ENCODE assay signal across 8 cellular contexts in genomic region chr5:141560725-141561483, GRCh38. TPM values are rescaled to one million over a fixed set of nuclear protein-coding genes. Genes with fewer than 3 reads are reported as not detected.
DNase-seq lines count a peak whose midpoint lies in the region; ATAC-seq and TF ChIP-seq lines count a peak whose summit lies in the region.

No MANE protein-coding gene starts in this region.

- intact Hi-C loops in transverse colon (cut with DNase I; ENCODE audit: low total_unique reads): loop anchor here (10.0 kb wide), 2 partner anchors 146 to 236 kb away; partner anchors contain the start of genes PCDHGA10, PCDHGB7 and TAF7
- intact Hi-C loops in CD4-positive, alpha-beta memory T cell (cut with micrococcal nuclease): loop anchor here (5.0 kb wide), 1 partner anchor 374 kb away; the partner anchor contains the start of gene PCDHB9

- TF ChIP-seq CTCF in BE2C (IDR thresholded peaks at IDR 0.05; ENCODE audit: low read depth, low read length) (peak; percentile 96), RWPE2 (IDR thresholded peaks at IDR 0.05; ENCODE audit: poor library complexity, severe bottlenecking) (peak; percentile 97), epithelial cell of proximal tubule (conservative IDR thresholded peaks at IDR 0.05; ENCODE audit: low read depth, low read length) (peak; percentile 86), transverse colon (IDR thresholded peaks at IDR 0.05) (peak; percentile 73 to 98 (median 76))

- peaks cover 18% of the 10 kb centered on the region for H3K4me1 ChIP-seq in BE2C
- peaks cover 33% of the 10 kb centered on the region for H3K4me1 ChIP-seq in HUES6 (ENCODE audit: control insufficient read depth, insufficient read depth, low read length)
- peaks cover 36% of the 10 kb centered on the region for H3K4me1 ChIP-seq in RWPE2 (ENCODE audit: insufficient read depth, poor library complexity, severe bottlenecking)
- peaks cover 10 to 29% (median 16%) of the 10 kb centered on the region in 4 donors for H3K4me1 ChIP-seq in transverse colon
- H3K4me1 ChIP-seq in CD4-positive, alpha-beta memory T cell (ENCODE audit: insufficient read depth, low read length): peaks cover 35% of the 10 kb centered on the region

- TF ChIP-seq POLR2A in transverse colon (IDR thresholded peaks at IDR 0.05): no peak

- H3K4me3 Mint-ChIP-seq in memory B cell: no peak overlapping the region
- no peak overlapping the region for H3K4me3 Mint-ChIP-seq in stimulated activated naive CD8-positive, alpha-beta T cell treated with anti-CD3 and anti-CD28 coated beads, Interleukin-15, amount 100 ng/mL, for 72 hours
- H3K4me3 Mint-ChIP-seq in CD4-positive, alpha-beta memory T cell: no peak overlapping the region

- POLR2A ChIA-PET in CD4-positive, alpha-beta memory T cell (lab: Charles Lee; ENCODE audit: partially characterized antibody): no interaction called here

- H3K9ac ChIP-seq in HUES6 (ENCODE audit: low read length): peak overlapping the region; percentile 77

- no peaks in the 10 kb centered on the region for H3K27me3 Mint-ChIP-seq in memory B cell
- H3K27me3 Mint-ChIP-seq in stimulated activated naive CD8-positive, alpha-beta T cell treated with anti-CD3 and anti-CD28 coated beads, Interleukin-15, amount 100 ng/mL, for 72 hours: no peaks in the 10 kb centered on the region
- H3K27me3 Mint-ChIP-seq in CD4-positive, alpha-beta memory T cell: no peaks in the 10 kb centered on the region

- CTCF ChIA-PET in CD4-positive, alpha-beta memory T cell (lab: Charles Lee; ENCODE audit: partially characterized antibody): no interaction called here

- peak; percentile 83 for TF ChIP-seq EP300 in transverse colon (IDR thresholded peaks at IDR 0.05; ENCODE audit: low read depth)

- WGBS in transverse colon (ENCODE audit: low coverage in 1 of 2), 2 donors: 49 to 50% methylated on average over 2 to 9 of the region's 9 CpGs

- H3K27me3 ChIP-seq in BE2C: no peaks in the 10 kb centered on the region
- no peaks in the 10 kb centered on the region for H3K27me3 ChIP-seq in HUES6 (ENCODE audit: control insufficient read depth, insufficient read depth, low read length)
- no peaks in the 10 kb centered on the region for H3K27me3 ChIP-seq in RWPE2 (ENCODE audit: insufficient read depth, poor library complexity, severe bottlenecking)
- no peaks in the 10 kb centered on the region for H3K27me3 ChIP-seq in transverse colon
- no peaks in the 10 kb centered on the region for H3K27me3 ChIP-seq in CD4-positive, alpha-beta memory T cell (ENCODE audit: insufficient read depth, low read length)

- peaks cover 7% of the 10 kb centered on the region for H3K4me1 Mint-ChIP-seq in memory B cell
- peaks cover 27% of the 10 kb centered on the region for H3K4me1 Mint-ChIP-seq in stimulated activated naive CD8-positive, alpha-beta T cell treated with anti-CD3 and anti-CD28 coated beads, Interleukin-15, amount 100 ng/mL, for 72 hours
- H3K4me1 Mint-ChIP-seq in CD4-positive, alpha-beta memory T cell: peaks cover 31 to 56% (median 40%) of the 10 kb centered on the region in 4 donors

- peak overlapping the region; percentile 93 for H3K27ac ChIP-seq in HUES6 (ENCODE audit: low read depth, low read length)
- peak overlapping the region; percentile 86 for H3K27ac ChIP-seq in RWPE2 (ENCODE audit: poor library complexity, severe bottlenecking)
- H3K27ac ChIP-seq in transverse colon: peak overlapping the region; percentile 86 to 89 (median 88)
- H3K27ac ChIP-seq in CD4-positive, alpha-beta memory T cell (ENCODE audit: low read depth, low read length): no peak overlapping the region

- no peaks in the 10 kb centered on the region for H3K9me3 Mint-ChIP-seq in memory B cell
- H3K9me3 Mint-ChIP-seq in stimulated activated naive CD8-positive, alpha-beta T cell treated with anti-CD3 and anti-CD28 coated beads, Interleukin-15, amount 100 ng/mL, for 72 hours: no peaks in the 10 kb centered on the region
- no peaks in the 10 kb centered on the region for H3K9me3 Mint-ChIP-seq in CD4-positive, alpha-beta memory T cell

- H3K9me3 ChIP-seq in BE2C (no peaks in the 10 kb centered on the region), HUES6 (ENCODE audit: control insufficient read depth, insufficient read depth, low read depth, low read length) (no peaks in the 10 kb centered on the region), RWPE2 (ENCODE audit: severe bottlenecking) (no peaks in the 10 kb centered on the region), transverse colon (no peaks in the 10 kb centered on the region)
- H3K9me3 ChIP-seq in CD4-positive, alpha-beta memory T cell (ENCODE audit: control insufficient read depth in 1 of 2, low read length in 2 of 2): no peaks in the 10 kb centered on the region

- DNase-seq in BE2C: peak; percentile 92
- peak; percentile 85 for DNase-seq in RWPE2 (ENCODE audit: low spot score)
- peak; percentile 84 for DNase-seq in epithelial cell of proximal tubule (ENCODE audit: low read depth)
- DNase-seq in memory B cell (ENCODE audit: low spot score in 2 of 2): no peak
- peak; percentile 80 for DNase-seq in transverse colon
- no peak for DNase-seq in stimulated activated naive CD8-positive, alpha-beta T cell treated with anti-CD3 and anti-CD28 coated beads, Interleukin-15, amount 100 ng/mL, for 72 hours
- no peak for DNase-seq in CD4-positive, alpha-beta memory T cell

- in situ Hi-C loops in transverse colon (cut with MboI; ENCODE audit: low pct_ligation_motif_present in 1 of 4, low pct_unique_long_range_greater_than_20kb in 1 of 4, low sequenced_read_pairs in 3 of 4): loop anchor here (10.0 to 25.0 kb wide), 5 partner anchors 156 to 474 kb away; partner anchors contain the start of genes PCDHB12 (in 4 of the 4), PCDHB13 (in 4 of the 4), PCDHB14 (in 4 of the 4) and PCDHB2 (in 1 of the 4)

- H3K27ac Mint-ChIP-seq in memory B cell: peak overlapping the region; percentile 51
- peak overlapping the region in 1 of 2 donors; percentile 13 for H3K27ac Mint-ChIP-seq in stimulated activated naive CD8-positive, alpha-beta T cell treated with anti-CD3 and anti-CD28 coated beads, Interleukin-15, amount 100 ng/mL, for 72 hours
- peak overlapping the region in 3 of 7 donors; percentile 12 to 59 (median 13) for H3K27ac Mint-ChIP-seq in CD4-positive, alpha-beta memory T cell

- ATAC-seq in RWPE2 (ENCODE audit: low read depth) (peak; percentile 59), memory B cell (ENCODE audit: low read depth) (no peak)
- no peak for ATAC-seq in stimulated activated naive CD8-positive, alpha-beta T cell treated with anti-CD3 and anti-CD28 coated beads, Interleukin-15, amount 100 ng/mL, for 72 hours

- H3K36me3 ChIP-seq in BE2C: peaks cover 24% of the 10 kb centered on the region
- H3K36me3 ChIP-seq in HUES6 (ENCODE audit: control insufficient read depth, insufficient read depth, low read length): peaks cover 24% of the 10 kb centered on the region
- H3K36me3 ChIP-seq in RWPE2 (ENCODE audit: low read depth): peaks cover 71% of the 10 kb centered on the region
- H3K36me3 ChIP-seq in transverse colon: peaks cover 0 to 5% (median 0%) of the 10 kb centered on the region in 4 donors
- H3K36me3 ChIP-seq in CD4-positive, alpha-beta memory T cell (ENCODE audit: insufficient read depth, low read length): peaks cover 32% of the 10 kb centered on the region

- peaks cover 35% of the 10 kb centered on the region for H3K36me3 Mint-ChIP-seq in memory B cell
- peaks cover 56 to 82% of the 10 kb centered on the region in 2 donors for H3K36me3 Mint-ChIP-seq in CD4-positive, alpha-beta memory T cell

- H3K4me3 ChIP-seq in BE2C (ENCODE audit: low read depth, low read length) (peak overlapping the region; percentile 40), HUES6 (ENCODE audit: low read depth, low read length) (peak overlapping the region; percentile 37), RWPE2 (ENCODE audit: severe bottlenecking) (no peak overlapping the region), epithelial cell of proximal tubule (ENCODE audit: low read depth, low read length) (no peak overlapping the region), transverse colon (peak overlapping the region in 1 of 4 donors; percentile 8)
- H3K4me3 ChIP-seq in CD4-positive, alpha-beta memory T cell (ENCODE audit: low read length in 2 of 2): no peak overlapping the region

RNA-seq across cellular contexts. Expression of gene DIAPH1, which starts 57.9 kb away (rescaled TPM):
- 55.0 TPM for polyA plus RNA-seq in BE2C (2012; ENCODE audit: insufficient read depth, insufficient read length, low read depth)
- total RNA-seq in epithelial cell of proximal tubule (94.0 and 101 TPM in 2 replicates), transverse colon (100 to 1,000 TPM in 1 of 4 donors, 10 to 100 TPM in 3; 55.4 to 150 (median 91.4) TPM)
- 100 to 1,000 TPM; 211 TPM for total RNA-seq in CD4-positive, alpha-beta memory T cell
- 100 to 1,000 TPM in 1 of 2 donors, 10 to 100 TPM in 1; 81.5 to 145 TPM for polyA plus RNA-seq in CD4-positive, alpha-beta memory T cell

Comparison
In these comparisons a context has a peak if more than half of its experiments do, and no peak if none do; other contexts are left out.
1. DNase-seq: peak in BE2C (single experiment), RWPE2 (single experiment), epithelial cell of proximal tubule (single experiment) and transverse colon (single experiment); none in memory B cell (0 of 2), stimulated activated naive CD8-positive, alpha-beta T cell treated with anti-CD3 and anti-CD28 coated beads, Interleukin-15, amount 100 ng/mL, for 72 hours (0 of 2) and CD4-positive, alpha-beta memory T cell (0 of 5).
2. H3K4me3 ChIP-seq: peak in BE2C (single experiment) and HUES6 (single experiment); none in RWPE2 (single experiment), epithelial cell of proximal tubule (single experiment) and CD4-positive, alpha-beta memory T cell (0 of 2).
3. Peak in every context shown above with its lines, with median percentiles within 50 percentile points of each other: CTCF ChIP-seq.